Comparison of ENCODE assay signal across 1 cellular context in the genomic region with DNA sequence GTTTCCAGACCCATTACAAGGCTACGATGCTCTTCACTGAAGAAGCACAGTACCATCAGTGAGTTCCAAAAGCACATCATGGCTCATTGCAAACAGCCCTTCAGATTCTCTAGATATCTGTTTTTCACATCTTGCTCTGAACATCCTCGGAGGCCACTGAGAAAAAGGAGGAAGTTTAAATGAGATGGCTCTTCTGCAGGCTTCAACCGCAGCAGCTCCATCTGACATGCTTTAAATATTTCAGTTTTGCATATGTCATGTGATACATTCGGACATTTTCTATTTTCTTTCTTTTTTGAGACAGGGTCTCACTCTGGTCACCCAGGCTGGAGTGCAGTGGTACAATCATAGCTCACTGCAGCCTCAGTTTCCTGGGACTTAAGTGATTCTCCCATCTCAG.
TF ChIP-seq lines count a peak whose summit lies in the region.

No MANE protein-coding gene starts in this region.

TF ChIP-seq in HepG2, 621 proteins besides CTCF, POLR2A, EP300 and RAD21 (continued from another document):
- TF ChIP-seq ZNF609 (CRISPR knock-in tag; IDR thresholded peaks at IDR 0.05; ENCODE audit: borderline replicate concordance) (no peak), FOXP4 (CRISPR knock-in tag; IDR thresholded peaks at IDR 0.05) (no peak), SNRNP70 (IDR thresholded peaks at IDR 0.05; ENCODE audit: low read depth, low read length) (no peak), NFKB2 (CRISPR knock-in tag; IDR thresholded peaks at IDR 0.05; ENCODE audit: borderline replicate concordance) (no peak), TMF1 (CRISPR knock-in tag; IDR thresholded peaks at IDR 0.05; ENCODE audit: low read depth) (no peak)
